In the genomic region with DNA sequence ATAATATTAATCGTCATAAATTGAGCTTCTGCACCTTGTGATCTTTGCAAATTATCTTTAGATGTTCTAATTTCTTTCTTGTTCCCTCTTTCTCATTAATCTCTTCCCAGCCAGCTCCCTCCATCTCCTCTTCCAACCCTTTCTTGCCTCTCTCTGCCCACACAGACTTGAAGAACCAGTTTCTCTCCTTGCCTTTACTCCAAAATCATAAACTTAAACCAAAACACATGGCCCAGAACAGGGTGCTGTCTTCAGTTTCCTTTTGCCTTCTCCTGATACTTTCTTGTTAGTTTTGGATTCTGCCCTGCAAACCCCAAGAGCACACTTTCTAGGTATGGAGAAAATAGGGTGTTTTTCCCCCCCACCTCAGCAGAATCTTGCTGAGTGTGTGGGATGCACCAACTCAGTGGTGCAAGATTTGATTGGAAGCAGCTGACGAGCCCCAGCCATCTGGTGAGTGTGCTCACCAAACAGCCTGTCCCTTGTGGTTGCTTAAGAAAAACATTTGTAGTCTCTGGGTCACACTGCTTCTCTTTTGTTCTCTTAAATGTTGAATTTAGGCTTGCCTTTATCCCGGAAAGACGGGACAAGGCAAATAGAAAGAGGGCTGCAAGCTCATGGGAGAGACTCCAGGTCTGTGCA, we compare ENCODE assay signal across 14 cellular contexts.
DNase-seq lines count a peak whose midpoint lies in the region; ATAC-seq and TF ChIP-seq lines count a peak whose summit lies in the region.
"Had no signal": no experiment of that assay in that cellular context is flagged by ENCODE, and none has a peak within 500 bp of the region (broad histone marks: within the 10 kb centered on the region; RNA-seq: fewer than 3 reads in every experiment).

No MANE protein-coding gene starts in this region.

- no peaks in the 10 kb centered on the region for H3K4me1 ChIP-seq in right atrium auricular region

- DNase-seq in Right ventricle myocardium superior (peak; percentile 51), right atrium auricular region (ENCODE audit: low spot score) (no peak), fibroblast of pulmonary artery (ENCODE audit: low read depth) (peak; percentile 11), cerebellum (ENCODE audit: low spot score) (no peak), SKM-1 treated with dmso at 0.1 percent for 144 hours (lab: John Stamatoyannopoulos, UW; ENCODE audit: unreplicated experiment) (no peak)
- no peak for DNase-seq in natural killer cell treated with Interleukin-12 subunit alpha and Interleukin-12 subunit beta and Interleukin-15 and Interleukin-18, amount 100 ng/mL, for 72 hours (ENCODE audit: low spot score)
- DNase-seq: activated CD8-positive, alpha-beta memory T cell treated with anti-CD3 and anti-CD28 coated beads, Interleukin-2, amount 50 U/mL, for 48 hours; kidney; NCI-H1417 treated with DMSO at 0.1 percent for 48 hours; upper lobe of left lung had no signal

- no peak for TF ChIP-seq CTCF in right atrium auricular region (IDR thresholded peaks at IDR 0.05)
- TF ChIP-seq CTCF in fibroblast of pulmonary artery (IDR thresholded peaks at IDR 0.05; ENCODE audit: low read length, missing control alignments), result no peak
- TF ChIP-seq CTCF in nephron (IDR thresholded peaks at IDR 0.05; ENCODE audit: unreplicated experiment in 3 of 3), result peak in 2 of 3 experiments; percentile 7 to 23

- H3K9me3 ChIP-seq in right atrium auricular region, result no peaks in the 10 kb centered on the region
- H3K9me3 ChIP-seq: SJSA1, upper lobe of left lung had no signal

- H3K9me3 Mint-ChIP-seq in nephron, result no peaks in the 10 kb centered on the region
- H3K9me3 Mint-ChIP-seq in natural killer cell treated with Interleukin-12 subunit alpha and Interleukin-12 subunit beta and Interleukin-15 and Interleukin-18, amount 100 ng/mL, for 72 hours, result no peaks in the 10 kb centered on the region
- H3K9me3 Mint-ChIP-seq: central memory CD8-positive, alpha-beta T cell had no signal

- intact Hi-C loops in Right ventricle myocardium superior (cut with DNase I), result no loop called here

- H3K36me3 Mint-ChIP-seq in nephron (ENCODE audit: low read depth), result no peaks in the 10 kb centered on the region
- H3K36me3 Mint-ChIP-seq in natural killer cell treated with Interleukin-12 subunit alpha and Interleukin-12 subunit beta and Interleukin-15 and Interleukin-18, amount 100 ng/mL, for 72 hours, result no peaks in the 10 kb centered on the region

- peaks cover 17% of the 10 kb centered on the region for H3K4me1 Mint-ChIP-seq in nephron
- H3K4me1 Mint-ChIP-seq in natural killer cell treated with Interleukin-12 subunit alpha and Interleukin-12 subunit beta and Interleukin-15 and Interleukin-18, amount 100 ng/mL, for 72 hours (ENCODE audit: low read depth in 2 of 2), result no peaks in the 10 kb centered on the region
- H3K4me1 Mint-ChIP-seq: central memory CD8-positive, alpha-beta T cell had no signal

- H3K27ac ChIP-seq in right atrium auricular region, result no peak overlapping the region
- H3K27ac ChIP-seq: SJSA1, upper lobe of left lung had no signal

- no peaks in the 10 kb centered on the region for H3K27me3 Mint-ChIP-seq in nephron (ENCODE audit: low read depth)
- peaks cover 31 to 55% of the 10 kb centered on the region in 2 donors for H3K27me3 Mint-ChIP-seq in natural killer cell treated with Interleukin-12 subunit alpha and Interleukin-12 subunit beta and Interleukin-15 and Interleukin-18, amount 100 ng/mL, for 72 hours

- ATAC-seq in Right ventricle myocardium superior (ENCODE audit: poor library complexity) (peak; percentile 95), GM21737 (IDR thresholded peaks at IDR 0.05; ENCODE audit: unreplicated experiment) (no peak)
- ATAC-seq in natural killer cell treated with Interleukin-12 subunit alpha and Interleukin-12 subunit beta and Interleukin-15 and Interleukin-18, amount 100 ng/mL, for 72 hours, result no peak

- H3K4me3 ChIP-seq in right atrium auricular region (no peak overlapping the region), fibroblast of pulmonary artery (replicated peaks; ENCODE audit: low read depth, low read length) (no peak overlapping the region)
- H3K4me3 ChIP-seq: SJSA1, upper lobe of left lung had no signal

- H3K27me3 ChIP-seq in right atrium auricular region, result no peaks in the 10 kb centered on the region
- H3K27me3 ChIP-seq: SJSA1, upper lobe of left lung had no signal

- peak overlapping the region; percentile 15 to 56 (median 42) for H3K27ac Mint-ChIP-seq in nephron
- H3K27ac Mint-ChIP-seq in natural killer cell treated with Interleukin-12 subunit alpha and Interleukin-12 subunit beta and Interleukin-15 and Interleukin-18, amount 100 ng/mL, for 72 hours, result no peak overlapping the region

- no peaks in the 10 kb centered on the region for H3K36me3 ChIP-seq in right atrium auricular region
- H3K36me3 ChIP-seq: SJSA1, upper lobe of left lung had no signal

- H3K4me3 Mint-ChIP-seq in nephron, result no peak overlapping the region
- H3K4me3 Mint-ChIP-seq in natural killer cell treated with Interleukin-12 subunit alpha and Interleukin-12 subunit beta and Interleukin-15 and Interleukin-18, amount 100 ng/mL, for 72 hours, result no peak overlapping the region
- H3K4me3 Mint-ChIP-seq: central memory CD8-positive, alpha-beta T cell had no signal

Comparison
In these comparisons a context has a peak if more than half of its experiments do, and no peak if none do; other contexts are left out.
1. DNase-seq: peak in Right ventricle myocardium superior (single experiment) and fibroblast of pulmonary artery (single experiment); none in right atrium auricular region (single experiment), natural killer cell treated with Interleukin-12 subunit alpha and Interleukin-12 subunit beta and Interleukin-15 and Interleukin-18, amount 100 ng/mL, for 72 hours (single experiment), cerebellum (single experiment) and SKM-1 treated with dmso at 0.1 percent for 144 hours (single experiment).
2. CTCF ChIP-seq: peak in nephron (2 of 3); none in right atrium auricular region (0 of 2) and fibroblast of pulmonary artery (single experiment).
3. H3K27ac Mint-ChIP-seq: peak in nephron (3 of 3); none in natural killer cell treated with Interleukin-12 subunit alpha and Interleukin-12 subunit beta and Interleukin-15 and Interleukin-18, amount 100 ng/mL, for 72 hours (0 of 2).